ENCODE assay signal across 12 cellular contexts in the genomic region with DNA sequence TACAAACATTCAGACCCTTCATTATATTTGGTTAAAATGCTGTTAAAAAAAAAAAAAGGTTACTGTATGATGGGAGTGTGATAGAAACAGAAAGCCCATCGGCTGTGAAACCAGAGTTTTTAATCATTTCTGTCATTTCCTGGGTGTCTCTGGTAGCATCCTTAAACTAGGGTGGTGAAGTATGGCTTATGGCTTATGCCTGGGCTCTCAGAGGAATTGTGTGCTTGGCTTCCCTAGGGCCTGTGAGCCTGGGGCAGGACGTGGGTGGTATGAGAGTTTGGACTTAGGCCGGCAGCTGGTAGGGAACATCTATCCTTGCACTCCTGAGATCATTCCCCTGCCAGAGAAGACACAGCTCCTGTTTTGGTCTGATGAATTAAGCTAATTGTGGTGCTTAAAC. TPM values are rescaled to one million over a fixed set of nuclear protein-coding genes. Genes with fewer than 3 reads are reported as not detected.
DNase-seq lines count a peak whose midpoint lies in the region; ATAC-seq, FAIRE-seq and TF ChIP-seq lines count a peak whose summit lies in the region.
"Had no signal": no experiment of that assay in that cellular context is flagged by ENCODE, and none has a peak within 500 bp of the region (broad histone marks: within the 10 kb centered on the region; RNA-seq: fewer than 3 reads in every experiment).

No MANE protein-coding gene starts in this region.

- H3K36me3 ChIP-seq in K562 (ENCODE audit: control insufficient read depth, insufficient read depth, low read length), result peaks cover 68% of the 10 kb centered on the region
- peaks cover 16% of the 10 kb centered on the region for H3K36me3 ChIP-seq in CD4-positive, alpha-beta memory T cell (ENCODE audit: insufficient read depth, low read length)

- peaks cover 0 to 6% of the 10 kb centered on the region in 2 donors for H3K4me1 Mint-ChIP-seq in natural killer cell
- H3K4me1 Mint-ChIP-seq in CD4-positive, alpha-beta memory T cell, result peaks cover 0 to 4% (median 2%) of the 10 kb centered on the region in 4 donors

- in situ Hi-C loops in K562 (cut with MboI), result no loop called here

- POLR2A ChIA-PET in K562 (lab: Yijun Ruan, JAX), result interaction anchor here (0.6 kb wide), 1 partner anchor 10 kb away, joined by 3 read pairs; no protein-coding TSS in a partner anchor
- POLR2A ChIA-PET in CD4-positive, alpha-beta memory T cell (lab: Charles Lee; ENCODE audit: partially characterized antibody), result no interaction called here

- H3K9me3 Mint-ChIP-seq in natural killer cell, result no peaks in the 10 kb centered on the region
- H3K9me3 Mint-ChIP-seq in CD4-positive, alpha-beta memory T cell, result no peaks in the 10 kb centered on the region
- H3K9me3 Mint-ChIP-seq: activated T-cell treated with anti-CD3 and anti-CD28 coated beads, Interleukin-2, amount 50 U/mL, for 4 hours; CD8-positive, alpha-beta T cell; dendritic cell treated with granulocyte-macrophage colony-stimulating factor and Interleukin-4, amounts not matched to agents 40 ng/mL and 50 ng/mL, for 4 days had no signal

- no peak overlapping the region; a peak in 1 of 4 replicates for H3K9ac ChIP-seq in K562 (ENCODE audit: insufficient read depth in 1 of 2, low read depth in 2 of 2, low read length in 2 of 2)

- no TSS peak for BruUV-seq in K562 (replicated peaks; lab: Mats Ljungman, UMichigan)

- intact Hi-C loops in K562 (cut with micrococcal nuclease), result no loop called here
- intact Hi-C loops in natural killer cell (cut with micrococcal nuclease), result loop anchor here (5.0 to 10.0 kb wide), 2 partner anchors 770 to 1087 kb away; no protein-coding TSS in a partner anchor
- intact Hi-C loops in CD4-positive, alpha-beta memory T cell (cut with micrococcal nuclease), result loop anchor here (1.0 to 10.0 kb wide), 3 partner anchors 53 to 770 kb away; a partner anchor contains a TSS

- H2AFZ ChIP-seq in K562 (ENCODE audit: low read depth, low read length), result no peak overlapping the region

- H3K4me3 ChIP-seq in GM12865 (ENCODE audit: low read depth, low read length), result no peak overlapping the region
- H3K4me3 ChIP-seq in K562, result no peak overlapping the region
- H3K4me3 ChIP-seq in CD4-positive, alpha-beta memory T cell (ENCODE audit: low read length in 2 of 2), result no peak overlapping the region

- CTCF ChIA-PET in K562 (lab: Yijun Ruan, JAX; ENCODE audit: low intra/inter-chr PET ratio), result no interaction called here
- CTCF ChIA-PET in CD4-positive, alpha-beta memory T cell (lab: Charles Lee; ENCODE audit: partially characterized antibody), result interaction anchor here (0.7 to 3.4 kb wide), 16 partner anchors 11 to 1747 kb away, joined by 3 to 19 read pairs (median 4); a partner anchor contains a TSS

- H3K27me3 ChIP-seq in K562 (ENCODE audit: control insufficient read depth in 2 of 2, insufficient read depth in 2 of 2, low read length in 2 of 2), result no peaks in the 10 kb centered on the region
- no peaks in the 10 kb centered on the region for H3K27me3 ChIP-seq in CD4-positive, alpha-beta memory T cell (ENCODE audit: insufficient read depth, low read length)

- no peaks in the 10 kb centered on the region for H3K36me3 Mint-ChIP-seq in natural killer cell
- peaks cover 38 to 55% of the 10 kb centered on the region in 2 donors for H3K36me3 Mint-ChIP-seq in CD4-positive, alpha-beta memory T cell

- TF ChIP-seq CTCF in GM12865 (IDR thresholded peaks at IDR 0.05; ENCODE audit: insufficient read depth, low read depth, low read length, missing control alignments) (no peak), K562 (IDR thresholded peaks at IDR 0.05 in 2 of 3, conservative IDR thresholded peaks at IDR 0.05 in 1 of 3; ENCODE audit: insufficient read depth in 2 of 3, low read depth in 1 of 3, low read length in 3 of 3) (no peak), natural killer cell (IDR thresholded peaks at IDR 0.05) (no peak)

- no peaks in the 10 kb centered on the region for H3K27me3 Mint-ChIP-seq in natural killer cell (ENCODE audit: low read depth in 2 of 2)
- H3K27me3 Mint-ChIP-seq in CD4-positive, alpha-beta memory T cell, result no peaks in the 10 kb centered on the region
- H3K27me3 Mint-ChIP-seq: dendritic cell treated with granulocyte-macrophage colony-stimulating factor and Interleukin-4, amounts not matched to agents 40 ng/mL and 50 ng/mL, for 4 days had no signal

- H3K27ac ChIP-seq in K562 (ENCODE audit: extremely low read depth, low read depth, low read length), result no peak overlapping the region
- no peak overlapping the region for H3K27ac ChIP-seq in CD4-positive, alpha-beta memory T cell (ENCODE audit: low read depth, low read length)

- H3K9me3 ChIP-seq in K562 (replicated peaks; ENCODE audit: control insufficient read depth, insufficient read depth, low read depth, low read length), result no peaks in the 10 kb centered on the region
- no peaks in the 10 kb centered on the region for H3K9me3 ChIP-seq in CD4-positive, alpha-beta memory T cell (ENCODE audit: control insufficient read depth in 1 of 2, low read length in 2 of 2)

- 93% methylated on average over 2 of the region's 3 CpGs for WGBS in K562 (ENCODE audit: insufficient coverage, low coverage, missing lambda C conversion rate)

- no peak overlapping the region for H3K4me2 ChIP-seq in K562 (ENCODE audit: insufficient read depth, low read length)

- H3K4me1 ChIP-seq in K562 (replicated peaks in 1 of 2; ENCODE audit: control insufficient read depth in 2 of 2, insufficient read depth in 2 of 2, low read length in 2 of 2), result peaks cover 0 to 3% of the 10 kb centered on the region in 2 experiments; a peak in 2 of 5 replicates
- H3K4me1 ChIP-seq in CD4-positive, alpha-beta memory T cell (ENCODE audit: insufficient read depth, low read length), result no peaks in the 10 kb centered on the region

- no peaks in the 10 kb centered on the region for H3K9me1 ChIP-seq in K562 (ENCODE audit: control insufficient read depth, insufficient read depth, low read length)

- no peak overlapping the region for H3K4me3 Mint-ChIP-seq in natural killer cell
- H3K4me3 Mint-ChIP-seq in CD4-positive, alpha-beta memory T cell, result no peak overlapping the region
- H3K4me3 Mint-ChIP-seq: activated T-cell treated with anti-CD3 and anti-CD28 coated beads, Interleukin-2, amount 50 U/mL, for 4 hours; CD8-positive, alpha-beta T cell; dendritic cell treated with granulocyte-macrophage colony-stimulating factor and Interleukin-4, amounts not matched to agents 40 ng/mL and 50 ng/mL, for 4 days had no signal

- H3K79me2 ChIP-seq in K562 (ENCODE audit: control insufficient read depth, insufficient read depth, low read length), result no peaks in the 10 kb centered on the region

- peak; percentile 71 for ATAC-seq in GM19395 (IDR thresholded peaks at IDR 0.05; ENCODE audit: unreplicated experiment)
- peak; percentile 66 for ATAC-seq in HG03064 (IDR thresholded peaks at IDR 0.05; ENCODE audit: low read depth, unreplicated experiment)
- ATAC-seq in K562, result peak; percentile 53
- ATAC-seq in natural killer cell, result no peak

- no peaks in the 10 kb centered on the region for H4K20me1 ChIP-seq in K562 (replicated peaks; ENCODE audit: control insufficient read depth, insufficient read depth, low read length)

- TF ChIP-seq POLR2A in K562 (conservative IDR thresholded peaks at IDR 0.05), result no peak

- no peak for TF ChIP-seq RAD21 in K562 (CRISPR knock-in tag; conservative IDR thresholded peaks at IDR 0.05 in 1 of 2, IDR thresholded peaks at IDR 0.05 in 1 of 2)

- H3K27ac Mint-ChIP-seq in natural killer cell, result no peak overlapping the region
- peak overlapping the region in 2 of 7 donors; percentile 70 to 80 for H3K27ac Mint-ChIP-seq in CD4-positive, alpha-beta memory T cell
- H3K27ac Mint-ChIP-seq: CD8-positive, alpha-beta T cell; dendritic cell treated with granulocyte-macrophage colony-stimulating factor and Interleukin-4, amounts not matched to agents 40 ng/mL and 50 ng/mL, for 4 days had no signal

- TF ChIP-seq EP300 in K562 (IDR thresholded peaks at IDR 0.05; ENCODE audit: low read length), result no peak

- FAIRE-seq in K562 (lab: Jason Lieb, UNC), result no peak

- DNase-seq in GM12865 (ENCODE audit: low read depth) (peak; percentile 38), K562 (ENCODE audit: extremely low read depth in 1 of 4, low spot score in 3 of 4) (no peak), natural killer cell (no peak), AG08396 (ENCODE audit: low spot score) (no peak), NCI-H1092 treated with DMSO at 0.1 percent for 48 hours (lab: John Stamatoyannopoulos, UW) (no peak)
- DNase-seq in CD4-positive, alpha-beta memory T cell, result no peak
- DNase-seq: GOT3 had no signal

TF ChIP-seq in K562, 482 proteins besides CTCF, POLR2A, EP300 and RAD21 (continues in another document):
- TF ChIP-seq MCM3 (IDR thresholded peaks at IDR 0.05), result no peak
- TF ChIP-seq RBM39 (optimal IDR thresholded peaks at IDR 0.05; ENCODE audit: low read depth, low read length), result no peak
- no peak for TF ChIP-seq GATAD2A (IDR thresholded peaks at IDR 0.05)
- TF ChIP-seq SMAD1 (IDR thresholded peaks at IDR 0.05; ENCODE audit: low read depth, low read length, partially characterized antibody), result no peak
- no peak for TF ChIP-seq HEY1 (CRISPR knock-in tag; IDR thresholded peaks at IDR 0.05; ENCODE audit: borderline replicate concordance)

RNA-seq across cellular contexts. Expression of a gene that starts 52.2 kb away (rescaled TPM):
- total RNA-seq in K562 (2011; cell fraction: chromatin; rRNA removed; ENCODE audit: low replicate concordance), result 80.2 and 176 TPM in 2 replicates
- 38.9 and 51.6 TPM in 2 replicates for total RNA-seq in K562 (2011; cell fraction: nucleolus; rRNA removed)
- 69.4 and 90.5 TPM in 2 replicates for total RNA-seq in K562 (2011; cell fraction: nucleoplasm; rRNA removed)
- total RNA-seq in K562 (2014; rRNA removed) (15.1 and 17.1 TPM in 2 replicates), K562 (2014; rRNA removed; fragmentation: Illumina TruSeq; extraction: Trizol) (28.8 and 31.3 TPM in 2 replicates), K562 (2015; rRNA removed; fragmentation: Illumina TruSeq; extraction: Trizol) (23.0 TPM in 2 replicates), K562 (2021) (33.5 and 35.3 TPM in 2 replicates), natural killer cell (10 to 100 TPM; 26.9 to 35.9 (median 35.1) TPM)
- polyA plus RNA-seq in K562 (2011; rRNA removed) (61.0 and 73.5 TPM in 2 replicates), K562 (2014; fragmentation: Illumina TruSeq; extraction: Trizol) (20.5 and 22.8 TPM in 2 replicates), K562 (2014; fragmentation: Nextera tagmentation; extraction: Ambion mirVana) (10 to 100 TPM; 17.0 TPM), K562 (2014; rRNA removed) (27.0 and 32.0 TPM in 2 replicates)
- polyA plus RNA-seq in K562 (2011; cell fraction: cytosol; rRNA removed), result 21.4 and 24.4 TPM in 2 replicates
- polyA plus RNA-seq in K562 (2011; cell fraction: nucleus; rRNA removed), result 195 and 229 TPM in 2 replicates
- polyA plus RNA-seq in K562 (2012), result 18.7 and 19.5 TPM in 2 replicates
- 100 and 104 TPM in 2 replicates for polyA minus RNA-seq in K562 (2011; rRNA and poly(A)+ RNA removed)
- 14.4 and 32.4 TPM in 2 replicates for polyA minus RNA-seq in K562 (2011; cell fraction: cytosol; rRNA and poly(A)+ RNA removed)
- polyA minus RNA-seq in K562 (2011; cell fraction: nucleus; rRNA and poly(A)+ RNA removed), result 74.2 and 101 TPM in 2 replicates
- total RNA-seq in CD4-positive, alpha-beta memory T cell, result 10 to 100 TPM; 54.0 to 58.9 TPM
- polyA plus RNA-seq in CD4-positive, alpha-beta memory T cell, result 10 to 100 TPM; 13.5 to 22.3 TPM

Comparison
In these comparisons a context has a peak if more than half of its experiments do, and no peak if none do; other contexts are left out.
1. ATAC-seq: peak in GM19395 (single experiment), HG03064 (single experiment) and K562 (single experiment); none in natural killer cell (0 of 3).